Comparison of ENCODE assay signal across 1 cellular context in genomic region chr13:99969368-99969933, GRCh38.
TF ChIP-seq lines count a peak whose summit lies in the region.

No MANE protein-coding gene starts in this region.

TF ChIP-seq in K562, 482 proteins besides CTCF, POLR2A, EP300 and RAD21:
- TF ChIP-seq RBFOX2 (IDR thresholded peaks at IDR 0.05; ENCODE audit: low read depth, low read length) (peak; percentile 20; the same call in 1 of the 2 replicates), ZBTB7A (IDR thresholded peaks at IDR 0.05; ENCODE audit: borderline replicate concordance, control insufficient read depth, low read depth, low read length) (peak; percentile 49; the same call in 1 of the 2 replicates), BRF1 (IDR thresholded peaks at IDR 0.05; ENCODE audit: borderline replicate concordance, extremely low read depth, insufficient read length) (no peak), ZFX (CRISPR knock-in tag; IDR thresholded peaks at IDR 0.05) (0 out of 2 replicates have a peak, but pooled peaks have one; percentile 6)
TF ChIP-seq in K562: peak in this region for 3.
